ENCODE assay signal across 9 cellular contexts in genomic region chr21:45364464-45365185, GRCh38. TPM values are rescaled to one million over a fixed set of nuclear protein-coding genes. Genes with fewer than 3 reads are reported as not detected.
DNase-seq lines count a peak whose midpoint lies in the region; ATAC-seq, FAIRE-seq and TF ChIP-seq lines count a peak whose summit lies in the region.
"Had no signal": no experiment of that assay in that cellular context is flagged by ENCODE, and none has a peak within 500 bp of the region (broad histone marks: within the 10 kb centered on the region; RNA-seq: fewer than 3 reads in every experiment).

No MANE protein-coding gene starts in this region.

- DNase-seq in HTR-8/SVneo (ENCODE audit: insufficient read length, low spot score) (no peak), brain microvascular endothelial cell (peak; percentile 63), left lung (peak in 1 of 2 donors; percentile 76), suprapubic skin (ENCODE audit: low spot score in 2 of 2) (no peak), ureter (ENCODE audit: low spot score) (no peak), SK-N-DZ (ENCODE audit: low spot score) (no peak)
- no peak for DNase-seq in activated CD4-positive, CD25-positive, alpha-beta regulatory T cell treated with anti-CD3 and anti-CD28 coated beads, Interleukin-2, amount 50 U/mL, for 72 hours
- DNase-seq in activated CD8-positive, alpha-beta memory T cell treated with anti-CD3 and anti-CD28 coated beads for 24 hours: no peak
- DNase-seq: NCI-H2029 had no signal

- FAIRE-seq in HTR-8/SVneo (lab: Jason Lieb, UNC): peak; percentile 82

- H3K36me3 ChIP-seq in brain microvascular endothelial cell (replicated peaks): no peaks in the 10 kb centered on the region
- H3K36me3 ChIP-seq in left lung: no peaks in the 10 kb centered on the region
- H3K36me3 ChIP-seq in suprapubic skin: no peaks in the 10 kb centered on the region

- TF ChIP-seq CTCF in brain microvascular endothelial cell (IDR thresholded peaks at IDR 0.05; ENCODE audit: low read depth, low read length, missing control alignments) (no peak), left lung (IDR thresholded peaks at IDR 0.05) (no peak), suprapubic skin (IDR thresholded peaks at IDR 0.05) (no peak)

- H3K27me3 ChIP-seq in brain microvascular endothelial cell (replicated peaks) (no peaks in the 10 kb centered on the region), left lung (no peaks in the 10 kb centered on the region), suprapubic skin (no peaks in the 10 kb centered on the region)

- in situ Hi-C loops in brain microvascular endothelial cell (cut with HindIII; ENCODE audit: low pct_ligation_motif_present, low sequenced_read_pairs): no loop called here

- peak overlapping the region; percentile 99 for H3K27ac ChIP-seq in brain microvascular endothelial cell
- peak overlapping the region; percentile 82 to 93 for H3K27ac ChIP-seq in left lung
- peak overlapping the region; percentile 89 for H3K27ac ChIP-seq in suprapubic skin

- no peak for TF ChIP-seq POLR2A in suprapubic skin (IDR thresholded peaks at IDR 0.05)

- intact Hi-C loops in left lung (cut with DNase I): no loop called here

- no peaks in the 10 kb centered on the region for H3K9me3 ChIP-seq in left lung
- H3K9me3 ChIP-seq in suprapubic skin: no peaks in the 10 kb centered on the region

- WGBS in suprapubic skin: 40% methylated on average over 8 of the region's 30 CpGs

- peak overlapping the region; percentile 12 for H3K4me3 ChIP-seq in brain microvascular endothelial cell (ENCODE audit: low read depth, low read length)
- no peak overlapping the region for H3K4me3 ChIP-seq in left lung
- H3K4me3 ChIP-seq in suprapubic skin: no peak overlapping the region

- ATAC-seq in left lung: peak; percentile 39

- H3K4me1 ChIP-seq in left lung (peaks cover 13 to 28% of the 10 kb centered on the region in 2 donors), suprapubic skin (peaks cover 27% of the 10 kb centered on the region)

- TF ChIP-seq EP300 in suprapubic skin (IDR thresholded peaks at IDR 0.05): no peak

RNA-seq across cellular contexts. Expression of gene COL18A1, which starts 40.3 kb away (rescaled TPM):
- total RNA-seq in left lung (10 to 100 TPM; 64.8 to 90.2 TPM), suprapubic skin (100 to 1,000 TPM in 2 of 4 donors, 10 to 100 TPM in 2; 71.9 to 157 (median 101) TPM), ureter (90.4 TPM)
- polyA plus RNA-seq in SK-N-DZ (2014; cell fraction: cytosol; rRNA removed): 0.92 and 1.9 TPM in 2 replicates
- 4.1 and 12.2 TPM in 2 replicates for polyA plus RNA-seq in SK-N-DZ (2014; cell fraction: nucleus; rRNA removed)
